8 cellular contexts compared by ENCODE assay signal in the genomic region with DNA sequence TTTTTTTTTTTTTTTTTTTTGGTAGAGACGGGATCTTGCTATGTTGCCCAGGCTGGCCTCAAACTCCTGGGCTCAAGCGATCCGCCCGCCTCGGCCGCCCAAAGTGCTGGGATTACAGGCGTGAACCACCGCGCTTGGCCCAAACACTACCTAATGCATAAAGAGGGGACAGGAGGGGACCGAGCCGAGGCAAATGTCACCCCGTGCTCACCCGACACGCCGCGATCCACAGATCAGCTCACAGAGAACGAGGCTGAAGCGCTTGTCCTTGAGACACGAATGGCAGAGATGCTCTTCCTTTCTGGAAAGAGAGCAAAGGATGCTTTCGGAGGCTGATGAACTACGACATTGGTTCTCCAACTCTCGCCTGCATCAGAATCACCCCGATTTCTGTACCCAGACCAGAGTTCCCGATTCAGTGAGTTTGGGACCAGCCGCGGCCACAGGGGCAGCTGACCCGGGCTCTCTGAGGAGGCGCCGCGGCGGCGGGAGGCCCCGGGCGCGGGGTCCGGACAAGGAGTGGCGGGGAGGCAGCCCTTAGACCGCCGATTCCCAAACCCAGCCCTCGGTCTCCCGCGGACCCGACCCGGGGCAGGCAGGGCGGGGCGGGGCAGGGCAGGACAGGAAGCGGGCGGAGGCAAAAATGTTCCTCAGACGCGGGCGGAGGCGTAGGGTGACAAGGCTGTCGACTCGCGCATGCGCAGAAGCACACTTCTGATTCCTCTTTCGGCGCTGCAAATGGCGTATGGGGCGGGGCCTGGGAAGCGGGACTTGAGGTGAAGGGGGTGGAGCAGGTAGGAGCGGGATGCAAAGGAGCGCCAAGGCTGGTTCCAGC. TPM values are rescaled to one million over a fixed set of nuclear protein-coding genes. Genes with fewer than 3 reads are reported as not detected.
DNase-seq lines count a peak whose midpoint lies in the region; ATAC-seq and TF ChIP-seq lines count a peak whose summit lies in the region.

A gene (minus strand): TSS at position 700 of the 835 bp plus-strand sequence. CDS start 4,719 bp downstream, outside the sequence.

- TF ChIP-seq CTCF in AG09319 (IDR thresholded peaks at IDR 0.05; ENCODE audit: low read depth, low read length) = no peak

- ATAC-seq in GM19035 (IDR thresholded peaks at IDR 0.05; ENCODE audit: unreplicated experiment) = peak; percentile 93
- ATAC-seq in HG03342 (IDR thresholded peaks at IDR 0.05; ENCODE audit: unreplicated experiment) = peak; percentile 87

- DNase-seq in AG09319 (ENCODE audit: extremely low read depth, low read depth) (peak; percentile 95), NCI-H345 treated with DMSO at 0.1 percent for 48 hours (lab: John Stamatoyannopoulos, UW; ENCODE audit: unreplicated experiment) (peak; percentile 98), cerebellum (ENCODE audit: low spot score) (peak; percentile 94), kidney glomerular epithelial cell (lab: John Stamatoyannopoulos, UW) (peak; percentile 95)
- DNase-seq in activated CD4-positive, alpha-beta T cell treated with anti-CD3 and anti-CD28 coated beads for 1 hour = peak; percentile 98
- peak; percentile 98 for DNase-seq in stimulated activated CD4-positive, alpha-beta T cell treated with anti-CD3 and anti-CD28 coated beads, Interleukin-15, amount 100 ng/mL, for 48 hours (ENCODE audit: low read depth in 2 of 2)

RNA-seq across cellular contexts. Expression of the gene that starts here (rescaled TPM):
- total RNA-seq in cerebellum = 13.8 TPM

Comparison
In these comparisons a context has a peak if more than half of its experiments do, and no peak if none do; other contexts are left out.
1. Peak in every context shown above with its lines: DNase-seq and ATAC-seq.